ENCODE assay signal across 28 cellular contexts in the genomic region with DNA sequence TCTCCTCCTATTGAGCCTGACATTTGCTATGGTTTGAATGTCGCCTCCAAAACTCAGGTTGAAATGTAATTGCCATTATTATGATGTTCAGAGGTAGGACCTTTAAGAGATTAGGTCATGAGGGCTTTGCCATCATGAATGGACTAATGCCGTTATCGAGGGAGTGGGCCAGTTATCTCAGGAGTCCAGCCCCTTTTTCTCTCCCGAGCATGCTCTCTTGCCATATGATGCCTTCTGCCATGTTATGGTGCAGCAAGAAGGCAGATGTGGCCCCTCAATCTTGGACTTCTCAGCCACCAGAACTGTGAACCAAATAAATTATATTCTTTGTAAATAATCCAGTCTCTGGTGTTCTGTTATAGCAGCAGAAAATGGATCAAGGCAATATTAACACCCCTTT.
"Had no signal": no experiment of that assay in that cellular context is flagged by ENCODE, and none has a peak within 500 bp of the region (broad histone marks: within the 10 kb centered on the region; RNA-seq: fewer than 3 reads in every experiment).

No MANE protein-coding gene starts in this region.

- DNase-seq: colonic mucosa; cortex of kidney; dermis blood vessel endothelial cell; dorsolateral prefrontal cortex; effector CD4-positive, alpha-beta T cell; effector CD8-positive, alpha-beta T cell; effector memory CD4-positive, alpha-beta T cell; effector memory CD8-positive, alpha-beta T cell; endodermal cell; erythroblast; esophagus squamous epithelium; foreskin fibroblast; foreskin keratinocyte; foreskin melanocyte; gastrocnemius medialis; glutamatergic neuron; head of caudate nucleus; heart left ventricle; heart right ventricle had no signal

- H3K4me1 ChIP-seq: colonic mucosa, esophagus muscularis mucosa, esophagus squamous epithelium, foreskin keratinocyte, gastrocnemius medialis, gastroesophageal sphincter, heart left ventricle, heart right ventricle had no signal

- H3K4me3 ChIP-seq: colonic mucosa, coronary artery, dorsolateral prefrontal cortex, esophagus muscularis mucosa, esophagus squamous epithelium, gastrocnemius medialis, gastroesophageal sphincter, heart left ventricle, heart right ventricle had no signal

- H3K27me3 ChIP-seq: colonic mucosa, esophagus squamous epithelium, foreskin keratinocyte had no signal

- H3K36me3 ChIP-seq: colonic mucosa, esophagus muscularis mucosa, esophagus squamous epithelium, gastrocnemius medialis, gastroesophageal sphincter, heart left ventricle, heart right ventricle had no signal

- FAIRE-seq: colon, endometrium, endothelial cell of umbilical vein, frontal cortex had no signal

- H3K27ac ChIP-seq: colonic mucosa, coronary artery, dorsolateral prefrontal cortex, epithelial cell of prostate, esophagus muscularis mucosa, esophagus squamous epithelium, foreskin keratinocyte, gastrocnemius medialis, gastroesophageal sphincter, heart left ventricle, heart right ventricle had no signal

- H3K9me3 ChIP-seq: colonic mucosa, esophagus muscularis mucosa, esophagus squamous epithelium, gastrocnemius medialis, gastroesophageal sphincter, heart left ventricle, heart right ventricle had no signal

- ATAC-seq: effector memory CD8-positive, alpha-beta T cell; esophagus mucosa; foreskin keratinocyte; gastrocnemius medialis; gastroesophageal sphincter; heart left ventricle; heart right ventricle had no signal
